In genomic region chr16:86072328-86073102, GRCh38 we compare ENCODE assay signal across 8 cellular contexts.
A peak's percentile ranks its signal among the peaks of the same experiment; 100 is the strongest.
DNase-seq lines count a peak whose midpoint lies in the region; ATAC-seq, FAIRE-seq and TF ChIP-seq lines count a peak whose summit lies in the region.

No MANE protein-coding gene starts in this region.

- no peak overlapping the region for H4K91ac ChIP-seq in trophoblast cell (ENCODE audit: low read depth, low read length)

- no peak overlapping the region for H3K27ac ChIP-seq in trophoblast cell (ENCODE audit: low read depth, low read length)

- H3K36me3 ChIP-seq in trophoblast cell (ENCODE audit: control insufficient read depth in 1 of 2, insufficient read depth in 2 of 2, low read length in 2 of 2) = no peaks in the 10 kb centered on the region

- no peaks in the 10 kb centered on the region for H3K36me3 Mint-ChIP-seq in activated T-cell treated with anti-CD3 and anti-CD28 coated beads, Interleukin-2, amount 50 U/mL, for 24 hours (ENCODE audit: low read depth)

- H4K8ac ChIP-seq in trophoblast cell (ENCODE audit: low read depth, low read length) = no peak overlapping the region

- no peak for ATAC-seq in GM18861 (IDR thresholded peaks at IDR 0.05; ENCODE audit: unreplicated experiment)
- no peak for ATAC-seq in GM21576 (IDR thresholded peaks at IDR 0.05; ENCODE audit: unreplicated experiment)

- H3K4me2 ChIP-seq in trophoblast cell (ENCODE audit: low read length) = no peak overlapping the region

- no peak overlapping the region for H2BK12ac ChIP-seq in trophoblast cell (ENCODE audit: low read length)

- H3K9me3 Mint-ChIP-seq in activated T-cell treated with anti-CD3 and anti-CD28 coated beads, Interleukin-2, amount 50 U/mL, for 24 hours = no peaks in the 10 kb centered on the region

- POLR2A ChIA-PET in AG04449 (lab: Yijun Ruan, JAX) = interaction anchor here (0.7 kb wide), 1 partner anchor 283 kb away, joined by 3 read pairs; no protein-coding TSS in a partner anchor

- H2BK120ac ChIP-seq in trophoblast cell (ENCODE audit: insufficient read depth, low read length, poor library complexity) = no peak overlapping the region

- FAIRE-seq in GM18507 (lab: Jason Lieb, UNC) = peak; percentile 81

- no peak overlapping the region for H3K9ac ChIP-seq in trophoblast cell (ENCODE audit: low read length)

- H2BK5ac ChIP-seq in trophoblast cell (ENCODE audit: low read depth, low read length, poor library complexity) = no peak overlapping the region

- no peaks in the 10 kb centered on the region for H3K27me3 ChIP-seq in trophoblast cell (ENCODE audit: insufficient read depth, low read length)

- DNase-seq in AG04449 (ENCODE audit: low read depth, low spot score) = peak; percentile 4
- DNase-seq in GM18507 (ENCODE audit: extremely low spot score, insufficient read length, low read depth) = peak; percentile 50
- DNase-seq in NCI-H526 treated with DMSO at 0.1 percent for 48 hours (lab: John Stamatoyannopoulos, UW) = peak; percentile 2
- DNase-seq in activated T-cell treated with anti-CD3 and anti-CD28 coated beads, Interleukin-2, amount 50 U/mL, for 24 hours = peak; percentile 56
- peak; percentile 47 for DNase-seq in globus pallidus (ENCODE audit: low spot score)
- DNase-seq in trophoblast cell = peak; percentile 20 to 74

- no peak overlapping the region for H4K12ac ChIP-seq in trophoblast cell (ENCODE audit: low read depth, low read length)

- no peak overlapping the region for H2AFZ ChIP-seq in trophoblast cell (ENCODE audit: insufficient read depth, low read length, poor library complexity)

- H3K4me1 Mint-ChIP-seq in activated T-cell treated with anti-CD3 and anti-CD28 coated beads, Interleukin-2, amount 50 U/mL, for 24 hours (ENCODE audit: low read depth) = no peaks in the 10 kb centered on the region

- H3K79me1 ChIP-seq in trophoblast cell (ENCODE audit: low read length) = no peaks in the 10 kb centered on the region

- no peak overlapping the region for H2AK5ac ChIP-seq in trophoblast cell (ENCODE audit: low read length)

- CTCF ChIA-PET in AG04449 (lab: Yijun Ruan, JAX) = interaction anchor here (0.8 to 19.0 kb wide), 36 partner anchors 8 to 478 kb away, joined by 3 to 685 read pairs (median 5); partner anchors contain the start of gene FOXF1

- no peak overlapping the region for H3K4me3 Mint-ChIP-seq in activated T-cell treated with anti-CD3 and anti-CD28 coated beads, Interleukin-2, amount 50 U/mL, for 24 hours

- no peak overlapping the region for H3K27ac Mint-ChIP-seq in activated T-cell treated with anti-CD3 and anti-CD28 coated beads, Interleukin-2, amount 50 U/mL, for 24 hours

- peaks cover 0 to 10% of the 10 kb centered on the region in 2 experiments for H3K4me1 ChIP-seq in trophoblast cell (ENCODE audit: control insufficient read depth in 1 of 2, insufficient read depth in 2 of 2, low read length in 2 of 2)

- H3K4me3 ChIP-seq in AG04449 (ENCODE audit: low read depth, low read length) = no peak overlapping the region
- H3K4me3 ChIP-seq in trophoblast cell (ENCODE audit: low read depth, low read length) = no peak overlapping the region

- H3K18ac ChIP-seq in trophoblast cell (ENCODE audit: low read length) = no peak overlapping the region

- H3K14ac ChIP-seq in trophoblast cell (ENCODE audit: low read length) = no peak overlapping the region

- WGBS in trophoblast cell (ENCODE audit: extremely low coverage, insufficient coverage, insufficient read length) = no CpG with 5 or more reads among the region's 21 CpGs

- peaks cover 2% of the 10 kb centered on the region for H3K9me3 ChIP-seq in trophoblast cell (ENCODE audit: insufficient read depth, low read depth, low read length)

- H3K4ac ChIP-seq in trophoblast cell (ENCODE audit: low read depth, low read length) = no peak overlapping the region

- H3K23ac ChIP-seq in trophoblast cell (ENCODE audit: low read length) = no peak overlapping the region

- TF ChIP-seq CTCF in AG04449 (IDR thresholded peaks at IDR 0.05; ENCODE audit: insufficient read depth, low read length, missing control alignments) = peak; percentile 78

- peaks cover 52% of the 10 kb centered on the region for H3K27me3 Mint-ChIP-seq in activated T-cell treated with anti-CD3 and anti-CD28 coated beads, Interleukin-2, amount 50 U/mL, for 24 hours

- H3K79me2 ChIP-seq in trophoblast cell (ENCODE audit: control insufficient read depth, insufficient read depth, low read length, poor library complexity) = no peaks in the 10 kb centered on the region

Comparison
In these comparisons a context has a peak if more than half of its experiments do, and no peak if none do; other contexts are left out.
1. DNase-seq: peak in every context shown above with its lines; median percentile 56 in activated T-cell treated with anti-CD3 and anti-CD28 coated beads, Interleukin-2, amount 50 U/mL, for 24 hours; 50 in GM18507; 47 in globus pallidus; 47 in trophoblast cell; 4 in AG04449; 2 in NCI-H526 treated with DMSO at 0.1 percent for 48 hours.